Comparison of ENCODE assay signal across 1 cellular context in the genomic region with DNA sequence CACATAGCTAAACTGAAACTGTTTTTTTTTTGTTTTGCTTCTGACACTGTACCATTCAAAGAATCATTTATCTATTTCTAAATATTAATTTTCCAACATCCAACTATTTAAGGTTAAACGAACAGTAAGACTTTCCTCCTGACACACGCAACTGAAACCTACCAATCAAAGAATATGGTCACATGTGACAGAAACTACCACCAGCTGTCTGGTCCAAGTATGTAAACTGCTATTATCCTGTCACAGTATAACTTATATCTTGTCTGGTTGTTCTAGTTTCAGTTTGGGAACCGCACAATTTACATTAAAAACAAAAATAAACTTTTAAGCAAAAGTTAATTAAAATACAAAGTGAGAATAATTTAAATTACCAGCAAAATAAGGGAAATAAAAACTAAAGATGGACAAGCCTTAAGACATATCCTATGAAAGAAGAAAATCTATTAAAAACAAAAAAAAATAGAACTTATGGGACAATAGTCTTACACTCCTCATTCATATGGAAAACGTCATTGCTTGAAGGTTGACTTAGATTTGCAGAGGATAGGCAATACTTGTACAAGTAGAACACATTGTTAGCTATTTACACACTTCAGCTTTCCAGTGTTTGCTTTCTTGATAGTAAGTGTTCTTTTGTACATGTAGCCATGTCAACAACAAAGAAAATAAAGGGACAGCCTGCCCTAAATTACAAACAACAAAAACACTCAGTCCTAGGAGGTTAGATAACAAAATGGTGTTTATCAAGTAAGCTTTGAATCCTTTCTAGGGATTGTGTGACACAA.
TF ChIP-seq lines count a peak whose summit lies in the region.

No MANE protein-coding gene starts in this region.

TF ChIP-seq in HepG2, 621 proteins besides CTCF, POLR2A, EP300 and RAD21:
- TF ChIP-seq ZC3H13 (CRISPR knock-in tag; IDR thresholded peaks at IDR 0.05) (no peak), ZNF124 (CRISPR knock-in tag; IDR thresholded peaks at IDR 0.05) (no peak), ZNF207 (IDR thresholded peaks at IDR 0.05; ENCODE audit: borderline replicate concordance) (no peak), FOXP1 (IDR thresholded peaks at IDR 0.05) (no peak), FOXP1 (CRISPR knock-in tag; IDR thresholded peaks at IDR 0.05) (peak; percentile 21; the same call in 1 of the 2 replicates), ZNF264 (CRISPR knock-in tag; IDR thresholded peaks at IDR 0.05) (no peak), NRL (CRISPR knock-in tag; IDR thresholded peaks at IDR 0.05; ENCODE audit: borderline replicate concordance) (no peak), ZNF703 (CRISPR knock-in tag; IDR thresholded peaks at IDR 0.05; ENCODE audit: borderline replicate concordance) (no peak), ZBTB4 (CRISPR knock-in tag; IDR thresholded peaks at IDR 0.05; ENCODE audit: borderline replicate concordance) (no peak), ZNF343 (CRISPR knock-in tag; IDR thresholded peaks at IDR 0.05) (no peak), ZBTB26 (CRISPR knock-in tag; IDR thresholded peaks at IDR 0.05; ENCODE audit: borderline replicate concordance) (no peak), IKZF1 (IDR thresholded peaks at IDR 0.05) (no peak), STAT5B (CRISPR knock-in tag; IDR thresholded peaks at IDR 0.05) (no peak), MIER3 (CRISPR knock-in tag; IDR thresholded peaks at IDR 0.05; ENCODE audit: borderline replicate concordance) (no peak), ZFP36L1 (CRISPR knock-in tag; IDR thresholded peaks at IDR 0.05) (no peak), CAMTA2 (CRISPR knock-in tag; IDR thresholded peaks at IDR 0.05; ENCODE audit: borderline replicate concordance) (no peak), SOX13 (IDR thresholded peaks at IDR 0.05) (no peak), SOX13 (CRISPR knock-in tag; conservative IDR thresholded peaks at IDR 0.05 in 1 of 2, IDR thresholded peaks at IDR 0.05 in 1 of 2) (0 out of 4 replicates have a peak, but pooled peaks of 1 of the 2 experiments have one; percentile 11), ZBTB46 (CRISPR knock-in tag; IDR thresholded peaks at IDR 0.05; ENCODE audit: borderline replicate concordance) (no peak), BCL6 (CRISPR knock-in tag; IDR thresholded peaks at IDR 0.05) (0 out of 2 replicates have a peak, but pooled peaks have one; percentile 25)
- TF ChIP-seq, protein P1, sequence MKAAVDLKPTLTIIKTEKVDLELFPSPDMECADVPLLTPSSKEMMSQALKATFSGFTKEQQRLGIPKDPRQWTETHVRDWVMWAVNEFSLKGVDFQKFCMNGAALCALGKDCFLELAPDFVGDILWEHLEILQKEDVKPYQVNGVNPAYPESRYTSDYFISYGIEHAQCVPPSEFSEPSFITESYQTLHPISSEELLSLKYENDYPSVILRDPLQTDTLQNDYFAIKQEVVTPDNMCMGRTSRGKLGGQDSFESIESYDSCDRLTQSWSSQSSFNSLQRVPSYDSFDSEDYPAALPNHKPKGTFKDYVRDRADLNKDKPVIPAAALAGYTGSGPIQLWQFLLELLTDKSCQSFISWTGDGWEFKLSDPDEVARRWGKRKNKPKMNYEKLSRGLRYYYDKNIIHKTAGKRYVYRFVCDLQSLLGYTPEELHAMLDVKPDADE (CRISPR knock-in tag; IDR thresholded peaks at IDR 0.05) = no peak
- TF ChIP-seq, protein P2, sequence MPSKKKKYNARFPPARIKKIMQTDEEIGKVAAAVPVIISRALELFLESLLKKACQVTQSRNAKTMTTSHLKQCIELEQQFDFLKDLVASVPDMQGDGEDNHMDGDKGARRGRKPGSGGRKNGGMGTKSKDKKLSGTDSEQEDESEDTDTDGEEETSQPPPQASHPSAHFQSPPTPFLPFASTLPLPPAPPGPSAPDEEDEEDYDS (CRISPR knock-in tag; IDR thresholded peaks at IDR 0.05) = no peak
- TF ChIP-seq, protein P3, sequence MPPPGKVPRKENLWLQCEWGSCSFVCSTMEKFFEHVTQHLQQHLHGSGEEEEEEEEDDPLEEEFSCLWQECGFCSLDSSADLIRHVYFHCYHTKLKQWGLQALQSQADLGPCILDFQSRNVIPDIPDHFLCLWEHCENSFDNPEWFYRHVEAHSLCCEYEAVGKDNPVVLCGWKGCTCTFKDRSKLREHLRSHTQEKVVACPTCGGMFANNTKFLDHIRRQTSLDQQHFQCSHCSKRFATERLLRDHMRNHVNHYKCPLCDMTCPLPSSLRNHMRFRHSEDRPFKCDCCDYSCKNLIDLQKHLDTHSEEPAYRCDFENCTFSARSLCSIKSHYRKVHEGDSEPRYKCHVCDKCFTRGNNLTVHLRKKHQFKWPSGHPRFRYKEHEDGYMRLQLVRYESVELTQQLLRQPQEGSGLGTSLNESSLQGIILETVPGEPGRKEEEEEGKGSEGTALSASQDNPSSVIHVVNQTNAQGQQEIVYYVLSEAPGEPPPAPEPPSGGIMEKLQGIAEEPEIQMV (CRISPR knock-in tag; IDR thresholded peaks at IDR 0.05; ENCODE audit: low read depth) = no peak
- TF ChIP-seq, protein P4, sequence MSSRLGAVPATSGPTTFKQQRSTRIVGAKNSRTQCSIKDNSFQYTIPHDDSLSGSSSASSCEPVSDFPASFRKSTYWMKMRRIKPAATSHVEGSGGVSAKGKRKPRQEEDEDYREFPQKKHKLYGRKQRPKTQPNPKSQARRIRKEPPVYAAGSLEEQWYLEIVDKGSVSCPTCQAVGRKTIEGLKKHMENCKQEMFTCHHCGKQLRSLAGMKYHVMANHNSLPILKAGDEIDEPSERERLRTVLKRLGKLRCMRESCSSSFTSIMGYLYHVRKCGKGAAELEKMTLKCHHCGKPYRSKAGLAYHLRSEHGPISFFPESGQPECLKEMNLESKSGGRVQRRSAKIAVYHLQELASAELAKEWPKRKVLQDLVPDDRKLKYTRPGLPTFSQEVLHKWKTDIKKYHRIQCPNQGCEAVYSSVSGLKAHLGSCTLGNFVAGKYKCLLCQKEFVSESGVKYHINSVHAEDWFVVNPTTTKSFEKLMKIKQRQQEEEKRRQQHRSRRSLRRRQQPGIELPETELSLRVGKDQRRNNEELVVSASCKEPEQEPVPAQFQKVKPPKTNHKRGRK (CRISPR knock-in tag; IDR thresholded peaks at IDR 0.05) = no peak
TF ChIP-seq in HepG2: peak in this region for 3.
